ENCODE assay signal across 16 cellular contexts in the genomic region with DNA sequence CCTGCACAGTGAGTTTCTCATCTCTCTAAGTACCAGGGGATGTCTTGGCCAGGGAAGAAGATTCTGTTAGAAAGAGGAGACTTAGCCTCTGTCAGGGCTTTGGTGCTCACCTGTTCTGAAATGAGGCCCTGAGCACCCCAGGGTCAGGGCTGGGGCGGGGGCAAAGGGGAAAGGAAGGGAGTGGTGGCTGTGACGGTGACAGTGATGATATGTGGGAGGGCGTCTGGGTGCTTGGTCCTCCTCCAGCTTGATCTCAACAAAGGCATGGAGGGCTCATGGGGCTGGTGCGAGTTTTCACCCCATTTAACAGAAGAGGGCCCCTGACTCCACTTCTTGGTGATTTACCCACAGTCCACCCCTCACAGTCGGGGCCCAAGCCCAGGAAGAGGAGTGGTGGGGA. TPM values are rescaled to one million over a fixed set of nuclear protein-coding genes. Genes with fewer than 3 reads are reported as not detected.
DNase-seq lines count a peak whose midpoint lies in the region; ATAC-seq and TF ChIP-seq lines count a peak whose summit lies in the region.
"Had no signal": no experiment of that assay in that cellular context is flagged by ENCODE, and none has a peak within 500 bp of the region (broad histone marks: within the 10 kb centered on the region; RNA-seq: fewer than 3 reads in every experiment).

No MANE protein-coding gene starts in this region.

- DNase-seq in left ventricle myocardium inferior, result no peak
- no peak for DNase-seq in right atrium auricular region (ENCODE audit: low spot score)
- peak; percentile 41 to 49 for DNase-seq in activated CD4-positive, alpha-beta T cell treated with anti-CD3 and anti-CD28 coated beads, Interleukin-2, amount 50 U/mL, for 4 hours
- DNase-seq in sciatic nerve (ENCODE audit: low spot score), result no peak
- no peak for DNase-seq in NCI-H446 treated with DMSO at 0.1 percent for 48 hours (lab: John Stamatoyannopoulos, UW)
- no peak for DNase-seq in globus pallidus (ENCODE audit: low spot score)
- no peak for DNase-seq in LoVo (ENCODE audit: low spot score)
- DNase-seq: activated CD8-positive, alpha-beta memory T cell treated with anti-CD3 and anti-CD28 coated beads, Interleukin-2, amount 50 U/mL, for 4 hours; amniotic stem cell; cerebellar nuclear complex; Karpas-422; NCI-H748 treated with DMSO at 0.1 percent for 48 hours; nucleus accumbens; Peyer's patch; substantia nigra had no signal

- H3K27ac ChIP-seq in left ventricle myocardium inferior (replicated peaks) (peak overlapping the region; percentile 61), right atrium auricular region (no peak overlapping the region)

- H3K27me3 ChIP-seq in left ventricle myocardium inferior (ENCODE audit: low read depth) (peaks cover 70% of the 10 kb centered on the region), right atrium auricular region (no peaks in the 10 kb centered on the region)
- H3K27me3 ChIP-seq: Peyer's patch had no signal

- TF ChIP-seq CTCF in left ventricle myocardium inferior (IDR thresholded peaks at IDR 0.05; ENCODE audit: borderline replicate concordance) (no peak), right atrium auricular region (IDR thresholded peaks at IDR 0.05) (no peak)

- peaks cover 27% of the 10 kb centered on the region for H3K9me3 ChIP-seq in left ventricle myocardium inferior (replicated peaks)
- H3K9me3 ChIP-seq in right atrium auricular region, result peaks cover 15 to 27% of the 10 kb centered on the region in 2 donors
- H3K9me3 ChIP-seq in iPS-18c (ENCODE audit: control insufficient read depth, insufficient read depth, low read length), result peaks cover 15% of the 10 kb centered on the region

- intact Hi-C loops in left ventricle myocardium inferior (cut with micrococcal nuclease) (no loop called here), sciatic nerve (cut with DNase I) (no loop called here)

- H3K36me3 ChIP-seq in left ventricle myocardium inferior, result no peaks in the 10 kb centered on the region
- H3K36me3 ChIP-seq in right atrium auricular region, result no peaks in the 10 kb centered on the region
- H3K36me3 ChIP-seq: Peyer's patch had no signal

- ATAC-seq in sciatic nerve, result no peak

- H3K4me1 ChIP-seq in left ventricle myocardium inferior (peaks cover 9% of the 10 kb centered on the region), right atrium auricular region (no peaks in the 10 kb centered on the region)

- H3K4me3 ChIP-seq in left ventricle myocardium inferior, result no peak overlapping the region
- no peak overlapping the region for H3K4me3 ChIP-seq in right atrium auricular region
- peak overlapping the region; percentile 34; the same call in 1 of the 2 replicates for H3K4me3 ChIP-seq in iPS-18c (ENCODE audit: insufficient read depth, low read depth, low read length)

RNA-seq across cellular contexts. Expression of a gene that starts 15.1 kb away (rescaled TPM):
- total RNA-seq in left ventricle myocardium inferior, result 0.96 TPM
- 1 to 10 TPM; 1.0 to 1.6 TPM for total RNA-seq in right atrium auricular region
- total RNA-seq in sciatic nerve, result 57.7 TPM

RNA-seq across cellular contexts. Expression of a gene that starts 25.9 kb away (rescaled TPM):
- total RNA-seq in left ventricle myocardium inferior (6.6 TPM), right atrium auricular region (10 to 100 TPM; 11.9 to 14.1 TPM), sciatic nerve (31.3 TPM)

Comparison
In these comparisons a context has a peak if more than half of its experiments do, and no peak if none do; other contexts are left out.
1. DNase-seq: peak in activated CD4-positive, alpha-beta T cell treated with anti-CD3 and anti-CD28 coated beads, Interleukin-2, amount 50 U/mL, for 4 hours (2 of 2); none in left ventricle myocardium inferior (single experiment), right atrium auricular region (single experiment), sciatic nerve (single experiment), NCI-H446 treated with DMSO at 0.1 percent for 48 hours (single experiment), globus pallidus (single experiment) and LoVo (single experiment).
2. RNA of a gene that starts 15.1 kb away (total RNA-seq): 57.7 TPM in sciatic nerve (single experiment); 1.0 to 1.6 TPM in right atrium auricular region and 0.96 TPM in left ventricle myocardium inferior (single experiment); every median in the first group is over 10 times any median in the second.